1 cellular context compared by ENCODE assay signal in the genomic region with DNA sequence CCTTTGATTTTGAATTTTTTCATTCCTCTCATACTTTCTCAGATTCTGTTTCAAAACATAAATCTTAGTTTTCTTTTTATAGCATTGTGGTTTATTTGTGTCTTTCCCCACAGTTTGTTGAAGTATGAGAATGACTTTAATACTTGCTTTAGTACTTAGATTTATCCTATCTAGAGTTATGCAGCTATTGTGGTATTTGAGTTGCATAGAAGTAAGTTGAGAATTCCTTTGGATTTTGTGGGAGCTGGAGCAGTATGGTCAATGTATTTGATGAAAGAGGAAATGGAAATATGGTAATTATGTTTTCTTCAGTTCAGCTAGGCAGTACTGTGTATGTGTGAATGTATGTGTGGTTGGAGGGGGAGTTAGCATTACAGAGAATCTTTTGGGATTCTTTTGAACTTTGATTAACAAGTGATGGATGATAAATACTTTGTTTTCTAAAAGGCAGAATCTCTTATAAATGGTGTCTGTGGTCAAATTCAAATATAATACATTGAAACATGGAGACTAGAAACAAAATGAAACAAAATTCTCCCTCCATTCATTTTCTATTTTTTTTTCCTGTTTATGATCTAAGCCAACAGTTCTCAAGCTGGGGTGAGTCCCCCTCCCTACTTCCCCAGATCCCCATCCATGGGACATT.
TF ChIP-seq lines count a peak whose summit lies in the region.

No MANE protein-coding gene starts in this region.

TF ChIP-seq in GM23338, 12 proteins besides CTCF, POLR2A, EP300 and RAD21 (continued from another document):
- TF ChIP-seq, protein P1, sequence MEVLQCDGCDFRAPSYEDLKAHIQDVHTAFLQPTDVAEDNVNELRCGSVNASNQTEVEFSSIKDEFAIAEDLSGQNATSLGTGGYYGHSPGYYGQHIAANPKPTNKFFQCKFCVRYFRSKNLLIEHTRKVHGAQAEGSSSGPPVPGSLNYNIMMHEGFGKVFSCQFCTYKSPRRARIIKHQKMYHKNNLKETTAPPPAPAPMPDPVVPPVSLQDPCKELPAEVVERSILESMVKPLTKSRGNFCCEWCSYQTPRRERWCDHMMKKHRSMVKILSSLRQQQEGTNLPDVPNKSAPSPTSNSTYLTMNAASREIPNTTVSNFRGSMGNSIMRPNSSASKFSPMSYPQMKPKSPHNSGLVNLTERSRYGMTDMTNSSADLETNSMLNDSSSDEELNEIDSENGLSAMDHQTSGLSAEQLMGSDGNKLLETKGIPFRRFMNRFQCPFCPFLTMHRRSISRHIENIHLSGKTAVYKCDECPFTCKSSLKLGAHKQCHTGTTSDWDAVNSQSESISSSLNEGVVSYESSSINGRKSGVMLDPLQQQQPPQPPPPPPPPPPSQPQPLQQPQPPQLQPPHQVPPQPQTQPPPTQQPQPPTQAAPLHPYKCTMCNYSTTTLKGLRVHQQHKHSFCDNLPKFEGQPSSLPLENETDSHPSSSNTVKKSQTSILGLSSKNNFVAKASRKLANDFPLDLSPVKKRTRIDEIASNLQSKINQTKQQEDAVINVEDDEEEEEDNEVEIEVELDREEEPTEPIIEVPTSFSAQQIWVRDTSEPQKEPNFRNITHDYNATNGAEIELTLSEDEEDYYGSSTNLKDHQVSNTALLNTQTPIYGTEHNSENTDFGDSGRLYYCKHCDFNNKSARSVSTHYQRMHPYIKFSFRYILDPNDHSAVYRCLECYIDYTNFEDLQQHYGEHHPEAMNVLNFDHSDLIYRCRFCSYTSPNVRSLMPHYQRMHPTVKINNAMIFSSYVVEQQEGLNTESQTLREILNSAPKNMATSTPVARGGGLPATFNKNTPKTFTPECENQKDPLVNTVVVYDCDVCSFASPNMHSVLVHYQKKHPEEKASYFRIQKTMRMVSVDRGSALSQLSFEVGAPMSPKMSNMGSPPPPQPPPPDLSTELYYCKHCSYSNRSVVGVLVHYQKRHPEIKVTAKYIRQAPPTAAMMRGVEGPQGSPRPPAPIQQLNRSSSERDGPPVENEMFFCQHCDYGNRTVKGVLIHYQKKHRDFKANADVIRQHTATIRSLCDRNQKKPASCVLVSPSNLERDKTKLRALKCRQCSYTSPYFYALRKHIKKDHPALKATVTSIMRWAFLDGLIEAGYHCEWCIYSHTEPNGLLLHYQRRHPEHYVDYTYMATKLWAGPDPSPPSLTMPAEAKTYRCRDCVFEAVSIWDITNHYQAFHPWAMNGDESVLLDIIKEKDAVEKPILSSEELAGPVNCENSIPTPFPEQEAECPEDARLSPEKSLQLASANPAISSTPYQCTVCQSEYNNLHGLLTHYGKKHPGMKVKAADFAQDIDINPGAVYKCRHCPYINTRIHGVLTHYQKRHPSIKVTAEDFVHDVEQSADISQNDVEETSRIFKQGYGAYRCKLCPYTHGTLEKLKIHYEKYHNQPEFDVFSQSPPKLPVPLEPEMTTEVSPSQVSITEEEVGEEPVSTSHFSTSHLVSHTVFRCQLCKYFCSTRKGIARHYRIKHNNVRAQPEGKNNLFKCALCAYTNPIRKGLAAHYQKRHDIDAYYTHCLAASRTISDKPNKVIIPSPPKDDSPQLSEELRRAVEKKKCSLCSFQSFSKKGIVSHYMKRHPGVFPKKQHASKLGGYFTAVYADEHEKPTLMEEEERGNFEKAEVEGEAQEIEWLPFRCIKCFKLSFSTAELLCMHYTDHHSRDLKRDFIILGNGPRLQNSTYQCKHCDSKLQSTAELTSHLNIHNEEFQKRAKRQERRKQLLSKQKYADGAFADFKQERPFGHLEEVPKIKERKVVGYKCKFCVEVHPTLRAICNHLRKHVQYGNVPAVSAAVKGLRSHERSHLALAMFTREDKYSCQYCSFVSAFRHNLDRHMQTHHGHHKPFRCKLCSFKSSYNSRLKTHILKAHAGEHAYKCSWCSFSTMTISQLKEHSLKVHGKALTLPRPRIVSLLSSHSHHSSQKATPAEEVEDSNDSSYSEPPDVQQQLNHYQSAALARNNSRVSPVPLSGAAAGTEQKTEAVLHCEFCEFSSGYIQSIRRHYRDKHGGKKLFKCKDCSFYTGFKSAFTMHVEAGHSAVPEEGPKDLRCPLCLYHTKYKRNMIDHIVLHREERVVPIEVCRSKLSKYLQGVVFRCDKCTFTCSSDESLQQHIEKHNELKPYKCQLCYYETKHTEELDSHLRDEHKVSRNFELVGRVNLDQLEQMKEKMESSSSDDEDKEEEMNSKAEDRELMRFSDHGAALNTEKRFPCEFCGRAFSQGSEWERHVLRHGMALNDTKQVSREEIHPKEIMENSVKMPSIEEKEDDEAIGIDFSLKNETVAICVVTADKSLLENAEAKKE (CRISPR knock-in tag; IDR thresholded peaks at IDR 0.05): no peak
- TF ChIP-seq ZNF114 (CRISPR knock-in tag; IDR thresholded peaks at IDR 0.05) (no peak), ZNF331 (CRISPR knock-in tag; IDR thresholded peaks at IDR 0.05; ENCODE audit: low read depth) (no peak), EZH2phosphoT487 (IDR thresholded peaks at IDR 0.05; ENCODE audit: unreplicated experiment) (no peak), NANOG (IDR thresholded peaks at IDR 0.05; ENCODE audit: borderline replicate concordance) (no peak), EZH2 (IDR thresholded peaks at IDR 0.05; ENCODE audit: low read depth, unreplicated experiment) (no peak), STAT1 (IDR thresholded peaks at IDR 0.05; ENCODE audit: unreplicated experiment) (no peak), JUNB (IDR thresholded peaks at IDR 0.05; ENCODE audit: unreplicated experiment) (no peak), POLR2AphosphoS5 (IDR thresholded peaks at IDR 0.05; ENCODE audit: low read depth) (no peak)
